In the genomic region with DNA sequence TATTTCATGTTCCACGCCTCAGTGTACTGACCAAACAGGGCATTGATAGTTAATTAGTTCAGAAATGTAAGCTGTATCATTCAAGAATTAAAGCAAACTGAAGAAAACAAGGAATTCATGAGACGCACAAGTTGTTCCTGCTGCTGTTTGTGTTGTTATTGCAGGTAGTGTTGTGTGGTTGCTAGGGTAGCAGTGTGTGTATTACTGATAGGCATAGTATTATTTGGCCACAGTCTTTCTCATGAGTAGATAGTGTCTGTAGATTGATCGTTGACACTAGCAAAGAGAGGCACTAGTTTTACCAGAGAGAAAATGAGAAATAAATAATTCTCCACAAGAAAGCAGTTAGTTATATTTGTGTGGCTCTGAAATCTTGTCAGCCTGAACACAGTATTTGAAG, we compare ENCODE assay signal across 32 cellular contexts.
"Had no signal": no experiment of that assay in that cellular context is flagged by ENCODE, and none has a peak within 500 bp of the region (broad histone marks: within the 10 kb centered on the region; RNA-seq: fewer than 3 reads in every experiment).

No MANE protein-coding gene starts in this region.

- H3K27ac ChIP-seq: ascending aorta, brain microvascular endothelial cell, foreskin keratinocyte, heart right ventricle, neutrophil, sigmoid colon, stomach, thyroid gland, upper lobe of left lung had no signal

- H3K27ac Mint-ChIP-seq: activated CD4-positive, alpha-beta memory T cell treated with anti-CD3 and anti-CD28 coated beads, Interleukin-2, amount 10 ng/mL, durations not matched to agents 7 days and 5 days; activated CD4-positive, alpha-beta T cell treated with anti-CD3 and anti-CD28 coated beads, Interleukin-2, amount 10 ng/mL, durations not matched to agents 7 days and 5 days; activated naive CD4-positive, alpha-beta T cell treated with anti-CD3 and anti-CD28 coated beads, Interleukin-2, amount 10 ng/mL, durations not matched to agents 7 days and 5 days; activated naive CD8-positive, alpha-beta T cell treated with anti-CD3 and anti-CD28 coated beads, Interleukin-2, amount 10 ng/mL, durations not matched to agents 7 days and 5 days; activated T-cell treated with anti-CD3 and anti-CD28 coated beads, Interleukin-2, amount 50 U/mL, for 24 hours; endodermal cell; mesothelial cell of epicardium; naive B cell; nephron progenitor cell; progenitor cell of endocrine pancreas; stimulated activated naive B cell treated with anti-CD40 and anti-IgM and Interleukin-4, amounts not matched to agents 10 μg/mL and 1 μg/mL and 100 μg/mL, for 72 hours; T-helper 17 cell had no signal

- H3K27me3 Mint-ChIP-seq: activated CD4-positive, alpha-beta memory T cell treated with anti-CD3 and anti-CD28 coated beads, Interleukin-2, amount 10 ng/mL, durations not matched to agents 7 days and 5 days; activated CD4-positive, alpha-beta T cell treated with anti-CD3 and anti-CD28 coated beads, Interleukin-2, amount 10 ng/mL, durations not matched to agents 7 days and 5 days; activated naive CD4-positive, alpha-beta T cell treated with anti-CD3 and anti-CD28 coated beads, Interleukin-2, amount 10 ng/mL, durations not matched to agents 7 days and 5 days; activated naive CD8-positive, alpha-beta T cell treated with anti-CD3 and anti-CD28 coated beads, Interleukin-2, amount 10 ng/mL, durations not matched to agents 7 days and 5 days; activated T-cell treated with anti-CD3 and anti-CD28 coated beads, Interleukin-2, amount 50 U/mL, for 24 hours; naive B cell; progenitor cell of endocrine pancreas; stimulated activated naive B cell treated with anti-CD40 and anti-IgM and Interleukin-4, amounts not matched to agents 10 μg/mL and 1 μg/mL and 100 μg/mL, for 72 hours; T-helper 17 cell had no signal

- H3K9me3 Mint-ChIP-seq: activated CD4-positive, alpha-beta T cell treated with anti-CD3 and anti-CD28 coated beads, Interleukin-2, amount 10 ng/mL, durations not matched to agents 7 days and 5 days; activated naive CD8-positive, alpha-beta T cell treated with anti-CD3 and anti-CD28 coated beads, Interleukin-2, amount 10 ng/mL, durations not matched to agents 7 days and 5 days; endodermal cell; mesothelial cell of epicardium; naive B cell; nephron progenitor cell; stimulated activated naive B cell treated with anti-CD40 and anti-IgM and Interleukin-4, amounts not matched to agents 10 μg/mL and 1 μg/mL and 100 μg/mL, for 72 hours had no signal

- H3K27me3 ChIP-seq: ascending aorta, brain microvascular endothelial cell, foreskin keratinocyte, heart right ventricle, neutrophil, sigmoid colon, stomach, thyroid gland, upper lobe of left lung had no signal

- H3K36me3 Mint-ChIP-seq: activated naive CD4-positive, alpha-beta T cell treated with anti-CD3 and anti-CD28 coated beads, Interleukin-2, amount 10 ng/mL, durations not matched to agents 7 days and 5 days; activated naive CD8-positive, alpha-beta T cell treated with anti-CD3 and anti-CD28 coated beads, Interleukin-2, amount 10 ng/mL, durations not matched to agents 7 days and 5 days; mesothelial cell of epicardium; naive B cell; stimulated activated naive B cell treated with anti-CD40 and anti-IgM and Interleukin-4, amounts not matched to agents 10 μg/mL and 1 μg/mL and 100 μg/mL, for 72 hours had no signal

- DNase-seq: activated CD4-positive, alpha-beta memory T cell treated with anti-CD3 and anti-CD28 coated beads, Interleukin-2, amount 10 ng/mL, durations not matched to agents 7 days and 5 days; activated CD4-positive, alpha-beta T cell treated with anti-CD3 and anti-CD28 coated beads for 1 hour; activated CD4-positive, alpha-beta T cell treated with anti-CD3 and anti-CD28 coated beads, Interleukin-2, amount 10 ng/mL, durations not matched to agents 7 days and 5 days; activated CD8-positive, alpha-beta memory T cell treated with anti-CD3 and anti-CD28 coated beads, Interleukin-2, amount 50 U/mL, for 48 hours; activated gamma-delta T cell; activated naive CD4-positive, alpha-beta T cell treated with anti-CD3 and anti-CD28 coated beads, Interleukin-2, amount 10 ng/mL, durations not matched to agents 7 days and 5 days; activated naive CD8-positive, alpha-beta T cell treated with anti-CD3 and anti-CD28 coated beads, Interleukin-2, amount 10 ng/mL, durations not matched to agents 7 days and 5 days; activated T-cell treated with anti-CD3 and anti-CD28 coated beads, Interleukin-2, amount 50 U/mL, for 24 hours; brain microvascular endothelial cell; caudate nucleus; endodermal cell; foreskin keratinocyte; heart right ventricle; kidney glomerular epithelial cell; mammary epithelial cell; naive B cell; nephron progenitor cell; sigmoid colon; small intestine; stimulated activated CD4-positive, alpha-beta T cell treated with anti-CD3 and anti-CD28 coated beads, Interleukin-4, amount 100 ng/mL, for 4 hours; stimulated activated naive B cell treated with anti-CD40 and anti-IgM and Interleukin-4, amounts not matched to agents 10 μg/mL and 1 μg/mL and 100 μg/mL, for 72 hours; stomach; T-helper 17 cell; T1000; thyroid gland; upper lobe of left lung had no signal

- H3K9me3 ChIP-seq: ascending aorta, heart right ventricle, neutrophil, sigmoid colon, stomach, thyroid gland, upper lobe of left lung had no signal

- H3K4me3 Mint-ChIP-seq: activated CD4-positive, alpha-beta memory T cell treated with anti-CD3 and anti-CD28 coated beads, Interleukin-2, amount 10 ng/mL, durations not matched to agents 7 days and 5 days; activated CD4-positive, alpha-beta T cell treated with anti-CD3 and anti-CD28 coated beads, Interleukin-2, amount 10 ng/mL, durations not matched to agents 7 days and 5 days; activated naive CD4-positive, alpha-beta T cell treated with anti-CD3 and anti-CD28 coated beads, Interleukin-2, amount 10 ng/mL, durations not matched to agents 7 days and 5 days; activated naive CD8-positive, alpha-beta T cell treated with anti-CD3 and anti-CD28 coated beads, Interleukin-2, amount 10 ng/mL, durations not matched to agents 7 days and 5 days; activated T-cell treated with anti-CD3 and anti-CD28 coated beads, Interleukin-2, amount 50 U/mL, for 24 hours; endodermal cell; mesothelial cell of epicardium; naive B cell; nephron progenitor cell; stimulated activated naive B cell treated with anti-CD40 and anti-IgM and Interleukin-4, amounts not matched to agents 10 μg/mL and 1 μg/mL and 100 μg/mL, for 72 hours; T-helper 17 cell had no signal

- H3K4me1 ChIP-seq: ascending aorta, foreskin keratinocyte, heart right ventricle, stomach, upper lobe of left lung had no signal

- ATAC-seq: esophagus mucosa; foreskin keratinocyte; left lobe of liver; stimulated activated naive B cell treated with anti-CD40 and anti-IgM and Interleukin-4, amounts not matched to agents 10 μg/mL and 1 μg/mL and 100 μg/mL, for 72 hours; T-helper 17 cell had no signal

- H3K4me1 Mint-ChIP-seq: activated CD4-positive, alpha-beta memory T cell treated with anti-CD3 and anti-CD28 coated beads, Interleukin-2, amount 10 ng/mL, durations not matched to agents 7 days and 5 days; activated CD4-positive, alpha-beta T cell treated with anti-CD3 and anti-CD28 coated beads, Interleukin-2, amount 10 ng/mL, durations not matched to agents 7 days and 5 days; activated naive CD4-positive, alpha-beta T cell treated with anti-CD3 and anti-CD28 coated beads, Interleukin-2, amount 10 ng/mL, durations not matched to agents 7 days and 5 days; activated naive CD8-positive, alpha-beta T cell treated with anti-CD3 and anti-CD28 coated beads, Interleukin-2, amount 10 ng/mL, durations not matched to agents 7 days and 5 days; mesothelial cell of epicardium; naive B cell; nephron progenitor cell; stimulated activated naive B cell treated with anti-CD40 and anti-IgM and Interleukin-4, amounts not matched to agents 10 μg/mL and 1 μg/mL and 100 μg/mL, for 72 hours; T-helper 17 cell had no signal

- H3K36me3 ChIP-seq: ascending aorta, brain microvascular endothelial cell, heart right ventricle, neutrophil, sigmoid colon, stomach, thyroid gland, upper lobe of left lung had no signal

- H3K4me3 ChIP-seq: ascending aorta, heart right ventricle, sigmoid colon, stomach, thyroid gland, upper lobe of left lung had no signal
